In the genomic region with DNA sequence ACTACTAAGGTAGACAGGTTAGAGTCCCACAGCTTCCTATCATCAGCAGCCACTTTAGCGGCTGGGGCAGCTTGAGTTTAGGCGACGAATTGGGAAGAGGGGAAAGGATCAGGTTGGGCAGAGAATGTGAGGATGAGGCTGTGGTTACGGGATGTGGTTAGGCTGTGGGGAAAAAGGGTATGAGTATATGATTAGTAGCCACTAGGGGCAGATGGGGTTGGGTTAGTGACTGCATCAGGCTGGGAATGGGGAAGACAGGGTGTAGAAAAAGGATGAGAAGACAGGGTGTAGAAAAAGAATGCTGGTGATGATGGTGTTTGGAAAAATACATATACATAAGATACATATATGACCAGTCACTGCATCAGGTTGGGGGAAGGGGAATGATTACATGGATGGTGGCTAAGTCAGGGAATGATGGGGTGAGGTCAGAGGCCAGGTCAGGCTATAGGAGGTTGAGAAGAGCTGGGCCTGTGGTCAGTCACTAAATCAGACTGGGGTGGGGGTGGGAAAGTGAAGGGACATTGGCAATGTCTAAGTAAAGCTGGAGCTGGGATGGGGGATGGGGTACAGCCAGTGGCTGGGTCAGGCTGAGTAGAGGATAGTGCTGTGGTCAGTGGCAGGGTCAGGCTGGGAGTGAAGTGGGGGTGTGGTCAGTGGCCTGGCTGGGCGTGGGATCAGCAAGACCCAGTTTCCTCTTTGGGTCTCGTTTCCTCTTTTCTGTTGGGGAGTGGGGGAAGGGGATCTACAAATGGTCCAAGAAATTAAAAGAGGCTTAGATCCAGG, we compare ENCODE assay signal across 8 cellular contexts. TPM values are rescaled to one million over a fixed set of nuclear protein-coding genes. Genes with fewer than 3 reads are reported as not detected.
DNase-seq lines count a peak whose midpoint lies in the region; ATAC-seq, FAIRE-seq and TF ChIP-seq lines count a peak whose summit lies in the region.

No MANE protein-coding gene starts in this region.

- in situ Hi-C loops in G401 (cut with HindIII; ENCODE audit: low sequenced_read_pairs), result no loop called here

- peak; percentile 15 to 21; a peak in 1 of 5 replicates for TF ChIP-seq RAD21 in A549 (conservative IDR thresholded peaks at IDR 0.05 in 1 of 2, IDR thresholded peaks at IDR 0.05 in 1 of 2)

- no peak for TF ChIP-seq EP300 in A549 (IDR thresholded peaks at IDR 0.05)

- peaks cover 21% of the 10 kb centered on the region for H3K4me1 Mint-ChIP-seq in activated naive CD4-positive, alpha-beta T cell treated with anti-CD3 and anti-CD28 coated beads, Interleukin-2, amount 50 U/mL, for 24 hours
- peaks cover 7% of the 10 kb centered on the region for H3K4me1 Mint-ChIP-seq in glutamatergic neuron (ENCODE audit: low read depth, unreplicated experiment)

- no peaks in the 10 kb centered on the region for H3K27me3 Mint-ChIP-seq in activated naive CD4-positive, alpha-beta T cell treated with anti-CD3 and anti-CD28 coated beads, Interleukin-2, amount 50 U/mL, for 24 hours
- peaks cover 2% of the 10 kb centered on the region for H3K27me3 Mint-ChIP-seq in glutamatergic neuron (ENCODE audit: unreplicated experiment)

- peaks cover 2% of the 10 kb centered on the region for H3K36me3 Mint-ChIP-seq in activated naive CD4-positive, alpha-beta T cell treated with anti-CD3 and anti-CD28 coated beads, Interleukin-2, amount 50 U/mL, for 24 hours
- no peaks in the 10 kb centered on the region for H3K36me3 Mint-ChIP-seq in glutamatergic neuron (ENCODE audit: unreplicated experiment)

- H3K27ac ChIP-seq in A549 (peak overlapping the region; percentile 74 to 95; a peak in 5 of 6 replicates), pancreas (peak overlapping the region in 2 of 4 donors; percentile 19 to 92)

- H3K4me1 ChIP-seq in A549, result peaks cover 54% of the 10 kb centered on the region
- H3K4me1 ChIP-seq in pancreas, result peaks cover 25 to 42% (median 26%) of the 10 kb centered on the region in 3 donors

- peak; percentile 21 to 40; a peak in 3 of 6 replicates for ATAC-seq in A549
- ATAC-seq in pancreas, result no peak
- no peak for ATAC-seq in GM18498 (IDR thresholded peaks at IDR 0.05; ENCODE audit: unreplicated experiment)

- peak overlapping the region; percentile 74 for H3K4me2 ChIP-seq in A549

- no peak for TF ChIP-seq POLR2A in A549 (IDR thresholded peaks at IDR 0.05; ENCODE audit: low read length)

- H3K9me3 ChIP-seq in A549 (no peaks in the 10 kb centered on the region), pancreas (no peaks in the 10 kb centered on the region)

- POLR2A ChIA-PET in A549 (lab: Yijun Ruan, JAX), result interaction anchor here (0.9 to 3.6 kb wide), 4 partner anchors 18 to 72 kb away, joined by 3 to 41 read pairs (median 28); a partner anchor contains a TSS

- FAIRE-seq in A549 (lab: Jason Lieb, UNC), result no peak
- no peak for FAIRE-seq in pancreas (lab: Jason Lieb, UNC)

- H3K4me3 ChIP-seq in A549 (peak overlapping the region; percentile 87), pancreas (peak overlapping the region in 1 of 4 donors; percentile 72)

- no peaks in the 10 kb centered on the region for H3K27me3 ChIP-seq in pancreas

- H3K27ac Mint-ChIP-seq in activated naive CD4-positive, alpha-beta T cell treated with anti-CD3 and anti-CD28 coated beads, Interleukin-2, amount 50 U/mL, for 24 hours, result peak overlapping the region; percentile 6
- H3K27ac Mint-ChIP-seq in glutamatergic neuron (ENCODE audit: unreplicated experiment), result peak overlapping the region; percentile 26

- DNase-seq in A549 (ENCODE audit: low read depth in 1 of 2, low spot score in 1 of 2) (peak; percentile 66 to 94), G401 (ENCODE audit: low spot score) (peak; percentile 68), NCI-H1694 (lab: John Stamatoyannopoulos, UW) (peak; percentile 41), glutamatergic neuron (no peak), pancreas (peak in 1 of 6 donors; percentile 67), NCI-H1436 treated with DMSO at 0.1 percent for 48 hours (lab: John Stamatoyannopoulos, UW) (no peak)

- H3K9me3 Mint-ChIP-seq in activated naive CD4-positive, alpha-beta T cell treated with anti-CD3 and anti-CD28 coated beads, Interleukin-2, amount 50 U/mL, for 24 hours, result no peaks in the 10 kb centered on the region
- no peaks in the 10 kb centered on the region for H3K9me3 Mint-ChIP-seq in glutamatergic neuron (ENCODE audit: unreplicated experiment)

- H3K36me3 ChIP-seq in pancreas, result peaks cover 0 to 9% (median under 1%) of the 10 kb centered on the region in 3 donors

- WGBS in A549 (ENCODE audit: missing lambda C conversion rate), result 27% methylated on average over 6 of the region's 6 CpGs
- WGBS in pancreas, 2 donors, result 45 to 61% methylated on average over 6 of the region's 6 CpGs

- CTCF ChIA-PET in A549 (lab: Yijun Ruan, JAX), result interaction anchor here (0.9 to 31.4 kb wide), 18 partner anchors 8 to 613 kb away, joined by 3 to 758 read pairs (median 4); a partner anchor contains a TSS

- intact Hi-C loops in pancreas (cut with DNase I), result no loop called here

- no peak overlapping the region for H3K4me3 Mint-ChIP-seq in activated naive CD4-positive, alpha-beta T cell treated with anti-CD3 and anti-CD28 coated beads, Interleukin-2, amount 50 U/mL, for 24 hours
- H3K4me3 Mint-ChIP-seq in glutamatergic neuron (ENCODE audit: unreplicated experiment), result no peak overlapping the region

- TF ChIP-seq CTCF in A549 (IDR thresholded peaks at IDR 0.05), result peak; percentile 48
- TF ChIP-seq CTCF in glutamatergic neuron (IDR thresholded peaks at IDR 0.05; ENCODE audit: partially characterized antibody, unreplicated experiment), result peak; percentile 62
- peak; percentile 11 to 35 (median 26) for TF ChIP-seq CTCF in pancreas (IDR thresholded peaks at IDR 0.05)

TF ChIP-seq in A549, 52 proteins besides CTCF, POLR2A, EP300 and RAD21 (continues in another document):
- TF ChIP-seq ZNF302 (CRISPR knock-in tag; IDR thresholded peaks at IDR 0.05), result no peak
- TF ChIP-seq RCOR1 (IDR thresholded peaks at IDR 0.05; ENCODE audit: low read depth, low read length), result no peak
- TF ChIP-seq CBX2 (IDR thresholded peaks at IDR 0.05; ENCODE audit: borderline replicate concordance, low read depth), result no peak

RNA-seq across cellular contexts. Expression of a gene that starts 2.1 kb away (rescaled TPM):
- polyA plus RNA-seq in A549 (2011; rRNA removed), result 65.5 and 72.1 TPM in 2 replicates
- polyA plus RNA-seq in A549 (2012; cell fraction: cytosol; rRNA removed), result 69.4 and 88.8 TPM in 2 replicates
- polyA plus RNA-seq in A549 (2012; cell fraction: nucleus; rRNA removed), result 170 and 259 TPM in 2 replicates
- polyA plus RNA-seq in A549 (2017; fragmentation: RNase III; extraction: RNeasy Plus Mini Kit Qiagen cat#74134 plus additional on column Dnase treatment), result 108 to 119 TPM (median 117 TPM) in 3 replicates
- polyA minus RNA-seq in A549 (2011; rRNA and poly(A)+ RNA removed), result 476 and 477 TPM in 2 replicates
- total RNA-seq in G401 (2014; rRNA removed; shearing (Covaris generic)), result 146 and 195 TPM in 2 replicates
- 56.2 TPM for total RNA-seq in glutamatergic neuron (ENCODE audit: unreplicated experiment)
- total RNA-seq in pancreas, result 100 to 1,000 TPM in 2 of 6 donors, 10 to 100 TPM in 4; 72.0 to 141 (median 86.6) TPM
- polyA plus RNA-seq in pancreas, result 10 to 100 TPM; 64.5 to 72.7 TPM

RNA-seq across cellular contexts. Expression of a gene that starts 2.6 kb away (rescaled TPM):
- polyA plus RNA-seq in A549 (2011; rRNA removed), result 33.3 and 36.0 TPM in 2 replicates
- polyA plus RNA-seq in A549 (2012; cell fraction: cytosol; rRNA removed), result 27.6 and 32.3 TPM in 2 replicates
- 25.8 and 30.9 TPM in 2 replicates for polyA plus RNA-seq in A549 (2012; cell fraction: nucleus; rRNA removed)
- polyA plus RNA-seq in A549 (2017; fragmentation: RNase III; extraction: RNeasy Plus Mini Kit Qiagen cat#74134 plus additional on column Dnase treatment), result 51.3 to 54.0 TPM (median 51.7 TPM) in 3 replicates
- 22.9 and 28.3 TPM in 2 replicates for polyA minus RNA-seq in A549 (2011; rRNA and poly(A)+ RNA removed)
- 40.3 and 46.0 TPM in 2 replicates for total RNA-seq in G401 (2014; rRNA removed; shearing (Covaris generic))
- total RNA-seq in glutamatergic neuron (ENCODE audit: unreplicated experiment), result 32.0 TPM
- 10 to 100 TPM; 15.7 to 24.3 (median 18.8) TPM for total RNA-seq in pancreas
- polyA plus RNA-seq in pancreas, result 10 to 100 TPM; 23.9 to 29.6 TPM

RNA-seq across cellular contexts. Expression of a gene that starts 19.1 kb away (rescaled TPM):
- 40.0 and 47.4 TPM in 2 replicates for polyA plus RNA-seq in A549 (2011; rRNA removed)
- polyA plus RNA-seq in A549 (2012; cell fraction: cytosol; rRNA removed), result 39.1 and 41.6 TPM in 2 replicates
- 165 and 194 TPM in 2 replicates for polyA plus RNA-seq in A549 (2012; cell fraction: nucleus; rRNA removed)
- polyA plus RNA-seq in A549 (2017; fragmentation: RNase III; extraction: RNeasy Plus Mini Kit Qiagen cat#74134 plus additional on column Dnase treatment), result 34.8 to 39.5 TPM (median 38.9 TPM) in 3 replicates
- 55.3 and 57.9 TPM in 2 replicates for polyA minus RNA-seq in A549 (2011; rRNA and poly(A)+ RNA removed)
- total RNA-seq in G401 (2014; rRNA removed; shearing (Covaris generic)), result 37.2 and 48.6 TPM in 2 replicates
- 287 TPM for total RNA-seq in glutamatergic neuron (ENCODE audit: unreplicated experiment)
- 10 to 100 TPM; 22.0 to 40.6 (median 32.2) TPM for total RNA-seq in pancreas
- 10 to 100 TPM; 69.5 to 91.3 TPM for polyA plus RNA-seq in pancreas

RNA-seq across cellular contexts. Expression of a gene that starts 19.2 kb away (rescaled TPM):
- polyA plus RNA-seq in A549 (2011; rRNA removed) (16.6 and 20.2 TPM in 2 replicates), A549 (2017; fragmentation: RNase III; extraction: RNeasy Plus Mini Kit Qiagen cat#74134 plus additional on column Dnase treatment) (15.0 to 16.1 TPM (median 15.3 TPM) in 3 replicates), pancreas (1 to 10 TPM; 6.8 to 9.3 TPM)
- polyA plus RNA-seq in A549 (2012; cell fraction: cytosol; rRNA removed), result 7.6 and 10.0 TPM in 2 replicates
- polyA plus RNA-seq in A549 (2012; cell fraction: nucleus; rRNA removed), result 10.2 and 12.0 TPM in 2 replicates
- 27.4 and 28.8 TPM in 2 replicates for polyA minus RNA-seq in A549 (2011; rRNA and poly(A)+ RNA removed)
- 13.8 and 15.0 TPM in 2 replicates for total RNA-seq in G401 (2014; rRNA removed; shearing (Covaris generic))
- total RNA-seq in glutamatergic neuron (ENCODE audit: unreplicated experiment) (44.0 TPM), pancreas (10 to 100 TPM; 12.7 to 18.3 (median 15.0) TPM)

RNA-seq across cellular contexts. Expression of a gene that starts 24.2 kb away (rescaled TPM):
- 0.24 TPM in 1 of 2 replicates, not detected in the other for polyA plus RNA-seq in A549 (2011; rRNA removed)
- 0.19 and 0.30 TPM in 2 replicates for polyA plus RNA-seq in A549 (2012; cell fraction: cytosol; rRNA removed)
- not detected in 2 replicates for polyA plus RNA-seq in A549 (2012; cell fraction: nucleus; rRNA removed)
- not detected in 3 replicates for polyA plus RNA-seq in A549 (2017; fragmentation: RNase III; extraction: RNeasy Plus Mini Kit Qiagen cat#74134 plus additional on column Dnase treatment)
- 0.70 TPM in 1 of 2 replicates, not detected in the other for polyA minus RNA-seq in A549 (2011; rRNA and poly(A)+ RNA removed)
- total RNA-seq in G401 (2014; rRNA removed; shearing (Covaris generic)), result not detected in 2 replicates
- total RNA-seq in glutamatergic neuron (ENCODE audit: unreplicated experiment), result not detected
- total RNA-seq in pancreas, result 1 to 10 TPM in 1 of 6 donors, under 1 TPM in 1, not detected in 4; 0.67 to 2.3 TPM
- under 1 TPM in 1 of 2 donors, not detected in 1; 0.49 TPM for polyA plus RNA-seq in pancreas

Comparison
In these comparisons a context has a peak if more than half of its experiments do, and no peak if none do; other contexts are left out.
1. ATAC-seq: peak in A549 (2 of 2); none in pancreas (0 of 4) and GM18498 (single experiment).
2. DNase-seq: peak in A549 (2 of 2), G401 (single experiment) and NCI-H1694 (single experiment); none in glutamatergic neuron (single experiment) and NCI-H1436 treated with DMSO at 0.1 percent for 48 hours (single experiment).
3. Peak in every context shown above with its lines, with median percentiles within 50 percentile points of each other: CTCF ChIP-seq.